In genomic region chr20:32445539-32446273, GRCh38 we compare ENCODE assay signal across 9 cellular contexts.
DNase-seq lines count a peak whose midpoint lies in the region; ATAC-seq lines count a peak whose summit lies in the region.
"Had no signal": no experiment of that assay in that cellular context is flagged by ENCODE, and none has a peak within 500 bp of the region (broad histone marks: within the 10 kb centered on the region; RNA-seq: fewer than 3 reads in every experiment).

No MANE protein-coding gene starts in this region.

- no peak overlapping the region for H3K14ac ChIP-seq in trophoblast cell (ENCODE audit: low read length)

- H3K9ac ChIP-seq in trophoblast cell (ENCODE audit: low read length), result no peak overlapping the region

- no peak overlapping the region for H4K12ac ChIP-seq in trophoblast cell (ENCODE audit: low read depth, low read length)

- H3K4me1 ChIP-seq in trophoblast cell (ENCODE audit: control insufficient read depth in 1 of 2, insufficient read depth in 2 of 2, low read length in 2 of 2), result peaks cover 25 to 37% of the 10 kb centered on the region in 2 experiments

- peaks cover 45 to 60% of the 10 kb centered on the region in 2 experiments for H3K36me3 ChIP-seq in trophoblast cell (ENCODE audit: control insufficient read depth in 1 of 2, insufficient read depth in 2 of 2, low read length in 2 of 2)

- H3K9me3 ChIP-seq in trophoblast cell (ENCODE audit: insufficient read depth, low read depth, low read length), result no peaks in the 10 kb centered on the region

- H3K27me3 ChIP-seq in trophoblast cell (ENCODE audit: insufficient read depth, low read length), result no peaks in the 10 kb centered on the region

- no CpG with 5 or more reads among the region's 12 CpGs for WGBS in trophoblast cell (ENCODE audit: extremely low coverage, insufficient coverage, insufficient read length)

- H3K79me1 ChIP-seq in trophoblast cell (ENCODE audit: low read length), result peaks cover 4% of the 10 kb centered on the region

- no peak overlapping the region for H4K8ac ChIP-seq in trophoblast cell (ENCODE audit: low read depth, low read length)

- H3K27ac ChIP-seq in trophoblast cell (ENCODE audit: low read depth, low read length), result peak overlapping the region; percentile 19

- no peak overlapping the region for H2BK120ac ChIP-seq in trophoblast cell (ENCODE audit: insufficient read depth, low read length, poor library complexity)

- no peak overlapping the region for H2BK5ac ChIP-seq in trophoblast cell (ENCODE audit: low read depth, low read length, poor library complexity)

- H3K4me3 ChIP-seq in trophoblast cell (ENCODE audit: low read depth, low read length), result no peak overlapping the region

- no peak overlapping the region for H2BK12ac ChIP-seq in trophoblast cell (ENCODE audit: low read length)

- H3K23ac ChIP-seq in trophoblast cell (ENCODE audit: low read length), result no peak overlapping the region

- H3K79me2 ChIP-seq in trophoblast cell (ENCODE audit: control insufficient read depth, insufficient read depth, low read length, poor library complexity), result no peaks in the 10 kb centered on the region

- peak overlapping the region; percentile 29 for H3K18ac ChIP-seq in trophoblast cell (ENCODE audit: low read length)

- no peak overlapping the region for H3K4ac ChIP-seq in trophoblast cell (ENCODE audit: low read depth, low read length)

- no peak overlapping the region for H2AFZ ChIP-seq in trophoblast cell (ENCODE audit: insufficient read depth, low read length, poor library complexity)

- no peak overlapping the region for H4K91ac ChIP-seq in trophoblast cell (ENCODE audit: low read depth, low read length)

- no peak overlapping the region for H3K4me2 ChIP-seq in trophoblast cell (ENCODE audit: low read length)

- peak; percentile 39 to 68 (median 64) for DNase-seq in NCI-H1417 (lab: John Stamatoyannopoulos, UW)
- DNase-seq in NCI-H1417 treated with DMSO at 0.1 percent for 48 hours (lab: John Stamatoyannopoulos, UW), result no peak
- peak; percentile 72 for DNase-seq in NCI-H2227 (lab: John Stamatoyannopoulos, UW; ENCODE audit: unreplicated experiment)
- DNase-seq in ecto neural progenitor cell (ENCODE audit: low spot score), result peak; percentile 64
- DNase-seq in trophoblast cell, result no peak
- no peak for DNase-seq in central memory CD4-positive, alpha-beta T cell
- DNase-seq: NCI-H524 treated with DMSO at 0.1 percent for 48 hours had no signal

- no peak overlapping the region for H2AK5ac ChIP-seq in trophoblast cell (ENCODE audit: low read length)

- no peak for ATAC-seq in GM19035 (IDR thresholded peaks at IDR 0.05; ENCODE audit: unreplicated experiment)
- no peak for ATAC-seq in HG03460 (IDR thresholded peaks at IDR 0.05; ENCODE audit: unreplicated experiment)

Comparison
In these comparisons a context has a peak if more than half of its experiments do, and no peak if none do; other contexts are left out.
1. DNase-seq: peak in NCI-H1417 (3 of 3), NCI-H2227 (single experiment) and ecto neural progenitor cell (single experiment); none in NCI-H1417 treated with DMSO at 0.1 percent for 48 hours (single experiment), trophoblast cell (0 of 2) and central memory CD4-positive, alpha-beta T cell (single experiment).